ENCODE assay signal across 25 cellular contexts in the genomic region with DNA sequence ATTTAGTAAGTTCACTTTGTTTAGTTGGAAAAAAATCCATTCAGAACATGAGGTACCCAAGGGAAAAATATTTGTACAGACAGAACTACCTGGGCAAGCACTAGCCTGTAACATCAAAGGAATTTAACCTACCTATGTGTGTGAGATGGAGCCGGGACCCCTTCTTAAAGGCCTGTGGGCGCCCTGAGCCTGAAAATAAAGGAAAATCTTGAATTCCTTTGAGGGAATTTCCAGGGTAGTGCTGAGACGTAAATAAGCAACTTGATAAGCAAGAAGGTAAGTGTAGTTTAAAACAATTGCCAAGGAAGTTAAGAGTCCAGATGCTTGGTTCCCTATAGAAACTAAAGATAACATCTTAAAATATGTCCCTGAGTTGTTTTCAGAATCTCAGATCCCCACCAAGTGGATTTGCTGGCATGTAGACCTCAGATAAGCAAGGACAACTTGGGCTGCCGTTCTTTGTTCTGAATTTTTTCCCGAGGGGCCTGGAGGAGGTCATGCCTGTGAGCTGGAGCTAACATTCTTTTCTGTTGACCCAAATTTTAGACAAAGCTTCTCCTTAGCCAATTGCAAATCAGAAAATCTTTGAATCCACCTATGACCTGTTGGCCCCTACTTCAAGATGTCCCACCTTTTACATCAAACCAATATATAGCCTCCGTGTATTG. TPM values are rescaled to one million over a fixed set of nuclear protein-coding genes. Genes with fewer than 3 reads are reported as not detected.
"Had no signal": no experiment of that assay in that cellular context is flagged by ENCODE, and none has a peak within 500 bp of the region (broad histone marks: within the 10 kb centered on the region; RNA-seq: fewer than 3 reads in every experiment).

No MANE protein-coding gene starts in this region.

- H3K4me3 ChIP-seq: colonic mucosa, lung, right lobe of liver, skin epidermis, thyroid gland had no signal

- H3K27me3 ChIP-seq: colonic mucosa, right lobe of liver, thyroid gland had no signal

- H3K4me3 Mint-ChIP-seq: activated CD4-positive, alpha-beta memory T cell treated with anti-CD3 and anti-CD28 coated beads for 36 hours; nephron; stimulated activated naive CD8-positive, alpha-beta T cell treated with anti-CD3 and anti-CD28 coated beads, Interleukin-15, Interleukin-2, amounts not matched to agents 100 ng/mL and 50 ng/mL, for 24 hours had no signal

- H3K4me1 ChIP-seq: colonic mucosa, right lobe of liver, thyroid gland had no signal

- H3K27me3 Mint-ChIP-seq: activated CD4-positive, alpha-beta memory T cell treated with anti-CD3 and anti-CD28 coated beads for 36 hours; stimulated activated naive CD8-positive, alpha-beta T cell treated with anti-CD3 and anti-CD28 coated beads, Interleukin-15, Interleukin-2, amounts not matched to agents 100 ng/mL and 50 ng/mL, for 24 hours had no signal

- H3K9me3 Mint-ChIP-seq: activated CD4-positive, alpha-beta memory T cell treated with anti-CD3 and anti-CD28 coated beads for 36 hours; nephron; stimulated activated naive CD8-positive, alpha-beta T cell treated with anti-CD3 and anti-CD28 coated beads, Interleukin-15, Interleukin-2, amounts not matched to agents 100 ng/mL and 50 ng/mL, for 24 hours had no signal

- H3K27ac ChIP-seq: colonic mucosa, epithelial cell of prostate, right lobe of liver, skin epidermis, thyroid gland had no signal

- H3K27ac Mint-ChIP-seq: activated CD4-positive, alpha-beta memory T cell treated with anti-CD3 and anti-CD28 coated beads for 36 hours; stimulated activated naive CD8-positive, alpha-beta T cell treated with anti-CD3 and anti-CD28 coated beads, Interleukin-15, Interleukin-2, amounts not matched to agents 100 ng/mL and 50 ng/mL, for 24 hours had no signal

- H3K9me3 ChIP-seq: colonic mucosa, right lobe of liver, thyroid gland had no signal

- DNase-seq: activated CD4-positive, alpha-beta memory T cell treated with anti-CD3 and anti-CD28 coated beads for 36 hours; activated CD4-positive, alpha-beta T cell treated with anti-CD3 and anti-CD28 coated beads for 4 hours; activated CD4-positive, CD25-positive, alpha-beta regulatory T cell; activated gamma-delta T cell; activated naive CD4-positive, alpha-beta T cell treated with anti-CD3 and anti-CD28 coated beads, Interleukin-2, amount 50 U/mL, for 16 hours; activated T-cell treated with anti-CD3 and anti-CD28 coated beads for 4 hours; aorta; colonic mucosa; foreskin fibroblast; kidney; occipital lobe; right lobe of liver; stimulated activated CD4-positive, alpha-beta T cell treated with anti-CD3 and anti-CD28 coated beads, Interleukin-1b, Interleukin-23, amount 100 ng/mL, for 48 hours; substantia nigra; thyroid gland had no signal

RNA-seq across cellular contexts. Expression of gene VSTM5, which starts 35.3 kb away (rescaled TPM):
- total RNA-seq: activated CD4-positive, alpha-beta memory T cell treated with anti-CD3 and anti-CD28 coated beads for 36 hours; glomerular endothelial cell; left lobe of liver; mononuclear cell; myocyte; right lobe of liver; T-helper 1 cell treated with Interleukin-12 subunit alpha and Interleukin-12 subunit beta and Interleukin-4 antibody, amounts not matched to agents 30 ng/mL and 1 ng/mL, for 36 hours had no signal
- polyA plus RNA-seq: aorta had no signal
